12 cellular contexts compared by ENCODE assay signal in the genomic region with DNA sequence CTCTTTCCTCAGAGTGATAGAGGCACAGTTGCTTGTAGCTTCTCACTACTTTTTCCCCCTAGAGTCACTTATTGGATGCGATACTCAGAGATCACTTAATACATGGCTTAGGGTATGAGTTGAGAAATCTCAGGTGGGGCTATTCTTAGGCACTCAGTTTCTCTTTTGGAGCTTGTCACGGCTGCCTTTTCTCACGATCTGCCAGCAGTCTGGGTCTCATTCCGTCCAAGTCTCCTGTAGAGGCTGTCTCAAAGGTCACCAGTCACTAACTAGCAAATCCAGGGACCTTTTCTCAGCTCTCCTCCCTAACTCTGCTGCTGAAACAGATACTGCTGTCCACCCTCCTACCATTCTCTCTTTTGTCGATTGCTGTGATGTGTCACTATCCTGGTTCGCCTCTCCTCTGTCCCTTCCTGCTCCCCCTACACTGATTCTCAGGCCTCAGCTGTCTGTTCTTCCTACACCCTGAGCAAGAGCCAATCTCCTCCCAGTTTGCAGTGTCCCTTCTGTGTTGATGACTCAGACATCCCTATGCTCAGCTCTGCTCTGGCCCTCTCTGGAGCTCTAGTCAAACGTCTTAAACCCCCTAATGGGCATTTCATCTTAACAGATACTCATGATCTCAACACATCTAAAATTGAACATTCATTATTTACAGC. TPM values are rescaled to one million over a fixed set of nuclear protein-coding genes. Genes with fewer than 3 reads are reported as not detected.
DNase-seq lines count a peak whose midpoint lies in the region; ATAC-seq and TF ChIP-seq lines count a peak whose summit lies in the region.
"Had no signal": no experiment of that assay in that cellular context is flagged by ENCODE, and none has a peak within 500 bp of the region (broad histone marks: within the 10 kb centered on the region; RNA-seq: fewer than 3 reads in every experiment).

No MANE protein-coding gene starts in this region.

- POLR2A ChIA-PET in HEK293 (lab: Yijun Ruan, JAX), result no interaction called here

- H3K27me3 ChIP-seq in ascending aorta (no peaks in the 10 kb centered on the region), left ventricle myocardium inferior (ENCODE audit: low read depth) (no peaks in the 10 kb centered on the region), prostate gland (replicated peaks; ENCODE audit: insufficient read depth) (no peaks in the 10 kb centered on the region)

- H3K27ac ChIP-seq in HEK293 (ENCODE audit: extremely low read depth, low read depth, low read length), result no peak overlapping the region
- peak overlapping the region; percentile 58 to 86 for H3K27ac ChIP-seq in ascending aorta
- H3K27ac ChIP-seq in left ventricle myocardium inferior (replicated peaks), result peak overlapping the region; percentile 91
- H3K27ac ChIP-seq in prostate gland, result no peak overlapping the region

- no peak for TF ChIP-seq POLR2A in prostate gland (IDR thresholded peaks at IDR 0.05)

- ATAC-seq in GM18868 (IDR thresholded peaks at IDR 0.05; ENCODE audit: unreplicated experiment), result no peak

- DNase-seq in ascending aorta (ENCODE audit: low spot score in 2 of 2) (no peak), left ventricle myocardium inferior (no peak), superior temporal gyrus (ENCODE audit: extremely low spot score) (peak; percentile 49), NCI-H146 (lab: John Stamatoyannopoulos, UW) (no peak), prostate gland (ENCODE audit: low spot score) (no peak)
- DNase-seq: activated T-cell treated with anti-CD3 and anti-CD28 coated beads for 4 hours, cortex of kidney, NCI-H524 treated with DMSO at 0.1 percent for 48 hours, T-helper 2 cell had no signal

- H3K36me3 ChIP-seq in HEK293 (ENCODE audit: control insufficient read depth in 2 of 2, insufficient read depth in 1 of 2, low read length in 2 of 2) (no peaks in the 10 kb centered on the region), ascending aorta (peaks cover 31 to 74% of the 10 kb centered on the region in 2 donors), left ventricle myocardium inferior (peaks cover 78% of the 10 kb centered on the region), prostate gland (no peaks in the 10 kb centered on the region)

- CTCF ChIA-PET in HEK293 (lab: Yijun Ruan, JAX), result interaction anchor here (0.6 to 2.5 kb wide), 8 partner anchors 11 to 293 kb away, joined by 3 to 6 read pairs (median 4); no protein-coding TSS in a partner anchor

- no peaks in the 10 kb centered on the region for H3K4me1 ChIP-seq in HEK293 (ENCODE audit: control insufficient read depth, insufficient read depth, low read length)
- peaks cover 10 to 36% of the 10 kb centered on the region in 2 donors for H3K4me1 ChIP-seq in ascending aorta
- peaks cover 96% of the 10 kb centered on the region for H3K4me1 ChIP-seq in left ventricle myocardium inferior
- no peaks in the 10 kb centered on the region for H3K4me1 ChIP-seq in prostate gland (replicated peaks)

- intact Hi-C loops in ascending aorta (cut with DNase I) (no loop called here), left ventricle myocardium inferior (cut with micrococcal nuclease) (no loop called here), prostate gland (cut with DNase I) (no loop called here)

- TF ChIP-seq CTCF in HEK293 (tag by site-specific recombination; IDR thresholded peaks at IDR 0.05) (no peak), ascending aorta (IDR thresholded peaks at IDR 0.05) (no peak), left ventricle myocardium inferior (IDR thresholded peaks at IDR 0.05; ENCODE audit: borderline replicate concordance) (no peak), prostate gland (IDR thresholded peaks at IDR 0.05) (no peak)

- H3K9me3 ChIP-seq in HEK293 (ENCODE audit: control insufficient read depth, insufficient read depth, low read depth, low read length) (no peaks in the 10 kb centered on the region), ascending aorta (no peaks in the 10 kb centered on the region), left ventricle myocardium inferior (replicated peaks) (no peaks in the 10 kb centered on the region), prostate gland (no peaks in the 10 kb centered on the region)

- no peak overlapping the region for H3K4me3 ChIP-seq in HEK293 (ENCODE audit: low read depth, low read length)
- no peak overlapping the region for H3K4me3 ChIP-seq in ascending aorta
- peak overlapping the region; percentile 14 for H3K4me3 ChIP-seq in left ventricle myocardium inferior
- H3K4me3 ChIP-seq in prostate gland, result no peak overlapping the region

- 60% methylated on average over 7 of the region's 7 CpGs for WGBS in prostate gland

TF ChIP-seq in HEK293, 187 proteins besides CTCF, POLR2A, EP300 and RAD21:
- TF ChIP-seq ZNF791 (tag by site-specific recombination; IDR thresholded peaks at IDR 0.05), result no peak
- no peak for TF ChIP-seq ZNF501 (tag by site-specific recombination; IDR thresholded peaks at IDR 0.05)
- TF ChIP-seq ZNF214 (tag by site-specific recombination; IDR thresholded peaks at IDR 0.05; ENCODE audit: borderline replicate concordance), result no peak
- peak; percentile 58 for TF ChIP-seq EGR2 (tag by site-specific recombination; IDR thresholded peaks at IDR 0.05; ENCODE audit: low read depth)
- no peak for TF ChIP-seq ZFP69B (tag by site-specific recombination; IDR thresholded peaks at IDR 0.05)
- no peak for TF ChIP-seq GFI1B (tag by site-specific recombination; IDR thresholded peaks at IDR 0.05)
- no peak for TF ChIP-seq ZNF560 (tag by site-specific recombination; IDR thresholded peaks at IDR 0.05; ENCODE audit: borderline replicate concordance)
- peak; percentile 41 for TF ChIP-seq ZFHX2 (tag by site-specific recombination; conservative IDR thresholded peaks at IDR 0.05)
- no peak for TF ChIP-seq ZNF221 (tag by site-specific recombination; IDR thresholded peaks at IDR 0.05; ENCODE audit: borderline replicate concordance)
TF ChIP-seq in HEK293: peak in this region for 2.

RNA-seq across cellular contexts. Expression of a gene that starts 12.4 kb away (rescaled TPM):
- total RNA-seq in ascending aorta (316 TPM), left ventricle myocardium inferior (401 TPM), prostate gland (10 to 100 TPM; 14.8 to 69.0 TPM)

RNA-seq across cellular contexts. Expression of a gene that starts 23.4 kb away (rescaled TPM):
- total RNA-seq in ascending aorta, result not detected
- total RNA-seq in left ventricle myocardium inferior, result 0.11 TPM
- total RNA-seq in prostate gland, result 1 to 10 TPM; 2.8 to 5.2 TPM
- total RNA-seq: kidney epithelial cell had no signal

RNA-seq across cellular contexts. Expression of a gene that starts 29.6 kb away (rescaled TPM):
- total RNA-seq in ascending aorta, result 37.9 TPM
- 18.2 TPM for total RNA-seq in left ventricle myocardium inferior
- total RNA-seq in prostate gland, result 100 to 1,000 TPM in 1 of 2 donors, 10 to 100 TPM in 1; 35.9 to 101 TPM

RNA-seq across cellular contexts. Expression of a gene that starts 46.7 kb away (rescaled TPM):
- total RNA-seq in ascending aorta, result 1.2 TPM
- total RNA-seq in left ventricle myocardium inferior, result 0.05 TPM
- total RNA-seq in prostate gland, result under 1 TPM in 1 of 2 donors, not detected in 1; 0.51 TPM
- total RNA-seq: kidney epithelial cell had no signal

RNA-seq across cellular contexts. Expression of a gene that starts 58.0 kb away (rescaled TPM):
- total RNA-seq in ascending aorta (not detected), left ventricle myocardium inferior (not detected), prostate gland (not detected)

Comparison
In these comparisons a context has a peak if more than half of its experiments do, and no peak if none do; other contexts are left out.
1. H3K27ac ChIP-seq: peak in ascending aorta (2 of 2) and left ventricle myocardium inferior (single experiment); none in HEK293 (single experiment) and prostate gland (0 of 2).